ENCODE assay signal across 8 cellular contexts in the genomic region with DNA sequence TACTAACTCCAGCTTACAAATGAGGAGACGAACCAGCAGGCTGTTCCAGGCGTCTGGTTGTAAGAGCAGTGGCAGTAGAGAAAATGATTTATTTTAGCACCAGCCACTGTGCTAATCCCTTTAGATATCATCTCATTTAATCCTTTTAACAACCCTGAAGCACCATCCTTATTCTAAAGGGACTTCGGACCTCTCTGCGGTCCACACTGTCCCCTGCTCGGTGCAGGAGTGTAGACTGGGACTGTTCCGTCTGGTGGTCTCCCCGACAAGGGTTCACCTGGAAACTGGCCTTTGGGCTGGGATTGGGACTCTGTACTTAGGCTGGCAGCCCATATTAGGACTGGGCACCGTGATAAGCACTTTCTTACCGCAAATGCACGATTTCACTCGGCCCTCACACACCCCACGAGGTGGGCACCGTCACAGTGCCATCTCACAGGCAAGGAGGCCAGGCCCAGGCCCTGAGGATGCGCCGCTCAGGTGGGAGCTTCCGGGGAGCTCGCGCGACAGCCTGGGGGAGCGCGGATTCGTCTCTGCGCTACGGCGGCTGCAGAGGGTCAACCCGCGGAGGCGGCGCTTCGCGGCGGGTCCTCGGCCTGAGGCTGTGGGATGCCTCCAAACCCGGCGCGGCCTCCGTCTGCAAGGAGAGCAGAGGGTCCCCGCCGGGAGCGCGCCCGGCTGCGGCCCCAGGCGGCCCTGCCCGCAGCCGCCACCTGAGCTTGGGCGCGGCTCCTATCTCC. TPM values are rescaled to one million over a fixed set of nuclear protein-coding genes. Genes with fewer than 3 reads are reported as not detected.
DNase-seq lines count a peak whose midpoint lies in the region; ATAC-seq, FAIRE-seq and TF ChIP-seq lines count a peak whose summit lies in the region.

No MANE protein-coding gene starts in this region.

- TF ChIP-seq CTCF in activated B cell treated with CpG ODN at 0.5 μM for 24 hours (IDR thresholded peaks at IDR 0.05), result no peak
- TF ChIP-seq CTCF in kidney (IDR thresholded peaks at IDR 0.05; ENCODE audit: borderline replicate concordance, extremely low read depth, insufficient read depth), result no peak

- POLR2A ChIA-PET in activated B cell treated with CpG ODN at 0.5 μM for 24 hours (lab: Charles Lee), result interaction anchor here (0.8 to 2.1 kb wide), 10 partner anchors 8 to 152 kb away, joined by 3 to 9 read pairs (median 6); a partner anchor contains a TSS

- peaks cover 26% of the 10 kb centered on the region for H3K4me1 Mint-ChIP-seq in activated B cell treated with CpG ODN at 0.5 μM for 24 hours

- peak overlapping the region; percentile 87 for H3K27ac Mint-ChIP-seq in activated B cell treated with CpG ODN at 0.5 μM for 24 hours

- H3K9me3 Mint-ChIP-seq in activated B cell treated with CpG ODN at 0.5 μM for 24 hours, result no peaks in the 10 kb centered on the region

- intact Hi-C loops in activated B cell treated with CpG ODN at 0.5 μM for 24 hours (cut with micrococcal nuclease) (loop anchor here (1.0 to 5.0 kb wide), 2 partner anchors 45 to 704 kb away; a partner anchor contains a TSS), kidney (cut with DNase I) (no loop called here)

- no peak for FAIRE-seq in kidney (lab: Jason Lieb, UNC)

- ATAC-seq in GM18519 (IDR thresholded peaks at IDR 0.05; ENCODE audit: low FRiP score, unreplicated experiment) (peak; percentile 73), HG03045 (IDR thresholded peaks at IDR 0.05; ENCODE audit: unreplicated experiment) (peak; percentile 91), activated B cell treated with CpG ODN at 0.5 μM for 24 hours (ENCODE audit: low read depth) (peak; percentile 96)

- no peaks in the 10 kb centered on the region for H3K9me3 ChIP-seq in kidney (ENCODE audit: control insufficient read depth in 1 of 2, low read length in 2 of 2)

- CTCF ChIA-PET in activated B cell treated with CpG ODN at 0.5 μM for 24 hours (lab: Charles Lee), result interaction anchor here (0.8 to 2.4 kb wide), 2 partner anchors 67 to 280 kb away, joined by 3 to 9 read pairs; no protein-coding TSS in a partner anchor

- H3K9ac ChIP-seq in kidney (ENCODE audit: low read length in 2 of 2), result peak overlapping the region; percentile 98

- peak overlapping the region; percentile 91 for H3K4me3 Mint-ChIP-seq in activated B cell treated with CpG ODN at 0.5 μM for 24 hours

- peak overlapping the region; percentile 78 to 89 for H3K27ac ChIP-seq in kidney (ENCODE audit: low read depth in 2 of 2, low read length in 2 of 2)

- peaks cover 16 to 21% of the 10 kb centered on the region in 2 donors for H3K4me1 ChIP-seq in kidney (ENCODE audit: control insufficient read depth in 1 of 2, insufficient read depth in 1 of 2, low read depth in 1 of 2, low read length in 2 of 2)

- H3K36me3 Mint-ChIP-seq in activated B cell treated with CpG ODN at 0.5 μM for 24 hours (ENCODE audit: low read depth), result peaks cover 5% of the 10 kb centered on the region

- DNase-seq in A172 (ENCODE audit: low spot score), result peak; percentile 37
- DNase-seq in NCI-H2171 (lab: John Stamatoyannopoulos, UW), result peak; percentile 78
- DNase-seq in activated B cell treated with CpG ODN at 0.5 μM for 24 hours, result peak; percentile 85
- peak; percentile 86 for DNase-seq in central memory CD4-positive, alpha-beta T cell
- peak; percentile 94 for DNase-seq in kidney
- peak; percentile 72 to 76 for DNase-seq in stimulated activated CD4-positive, alpha-beta T cell treated with anti-CD3 and anti-CD28 coated beads, Interleukin-15, amount 100 ng/mL, for 1 hour (ENCODE audit: low read depth in 1 of 2, low spot score in 1 of 2)

- H3K4me3 ChIP-seq in kidney (ENCODE audit: low read length in 2 of 2), result peak overlapping the region; percentile 98

- no peaks in the 10 kb centered on the region for H3K36me3 ChIP-seq in kidney (ENCODE audit: control insufficient read depth in 1 of 2, insufficient read depth in 2 of 2, low read length in 2 of 2)

- H3K27me3 Mint-ChIP-seq in activated B cell treated with CpG ODN at 0.5 μM for 24 hours, result peaks cover 6% of the 10 kb centered on the region

RNA-seq across cellular contexts. Expression of a gene that starts 45.2 kb away (rescaled TPM):
- total RNA-seq in A172 (2014; rRNA removed; shearing (Covaris generic)), result 42.1 and 50.9 TPM in 2 replicates
- 139 and 151 TPM in 2 replicates for total RNA-seq in activated B cell treated with CpG ODN at 0.5 μM for 24 hours
- 2,241 TPM for total RNA-seq in kidney
- 1,218 TPM for polyA plus RNA-seq in kidney (ENCODE audit: insufficient read depth, low read depth, low replicate concordance)

Comparison
In these comparisons a context has a peak if more than half of its experiments do, and no peak if none do; other contexts are left out.
1. Peak in every context shown above with its lines: DNase-seq, ATAC-seq, H3K4me3 ChIP-seq and H3K27ac ChIP-seq.
2. DNase-seq: peak in every context shown above with its lines; median percentile 94 in kidney; 86 in central memory CD4-positive, alpha-beta T cell; 85 in activated B cell treated with CpG ODN at 0.5 μM for 24 hours; 78 in NCI-H2171; 74 in stimulated activated CD4-positive, alpha-beta T cell treated with anti-CD3 and anti-CD28 coated beads, Interleukin-15, amount 100 ng/mL, for 1 hour; 37 in A172.
3. RNA of a gene that starts 45.2 kb away (total RNA-seq): 2,241 TPM in kidney (single experiment); 139 to 151 TPM in activated B cell treated with CpG ODN at 0.5 μM for 24 hours and 42.1 to 50.9 TPM in A172; every median in the first group is over 10 times any median in the second.